Comparison of ENCODE assay signal across 16 cellular contexts in the genomic region with DNA sequence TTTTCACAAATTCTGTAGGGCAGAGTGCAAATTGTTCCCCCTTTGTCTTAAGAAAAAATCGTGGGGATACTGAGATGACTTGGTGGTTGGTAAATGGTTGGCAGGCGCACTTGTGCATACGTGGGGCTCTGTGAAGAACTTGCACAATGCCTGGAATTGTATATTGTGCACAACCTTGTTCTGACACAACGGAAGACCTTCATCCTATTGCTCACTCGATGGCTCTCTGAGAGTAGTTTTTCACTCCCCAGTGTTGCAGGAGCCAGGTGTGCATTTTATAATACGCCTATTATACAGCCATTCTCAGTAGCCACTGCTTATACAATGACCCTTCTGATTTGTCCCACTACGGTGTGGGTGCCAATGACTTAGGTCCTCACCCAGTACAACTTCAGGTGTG.
DNase-seq lines count a peak whose midpoint lies in the region; ATAC-seq and TF ChIP-seq lines count a peak whose summit lies in the region.
"Had no signal": no experiment of that assay in that cellular context is flagged by ENCODE, and none has a peak within 500 bp of the region (broad histone marks: within the 10 kb centered on the region; RNA-seq: fewer than 3 reads in every experiment).

No MANE protein-coding gene starts in this region.

- ATAC-seq in upper lobe of left lung (ENCODE audit: low FRiP score in 2 of 2), result peak; percentile 25 to 36
- ATAC-seq in activated CD4-positive, CD25-positive, alpha-beta regulatory T cell treated with anti-CD3 and anti-CD28 coated beads, Interleukin-2, amount 50 U/mL, for 24 hours, result no peak
- ATAC-seq: activated T-helper 17 cell treated with anti-CD3 and anti-CD28 coated beads, Interleukin-2, amount 50 U/mL, for 72 hours had no signal

- peak overlapping the region; percentile 32 to 82 (median 64) for H3K27ac ChIP-seq in upper lobe of left lung

- no peaks in the 10 kb centered on the region for H3K36me3 ChIP-seq in upper lobe of left lung

- peak; percentile 50 for DNase-seq in NCI-H146 (lab: John Stamatoyannopoulos, UW)
- DNase-seq in epithelial cell of esophagus (ENCODE audit: low read depth), result peak; percentile 10
- DNase-seq in mesothelial cell of epicardium (ENCODE audit: low spot score in 2 of 2, unreplicated experiment in 2 of 2), result no peak
- DNase-seq in upper lobe of left lung, result no peak
- no peak for DNase-seq in NCI-H2029 treated with DMSO at 0.1 percent for 48 hours (lab: John Stamatoyannopoulos, UW)
- no peak for DNase-seq in activated T-cell treated with anti-CD3 and anti-CD28 coated beads, Interleukin-2, amount 50 U/mL, for 1 hour
- DNase-seq: activated CD4-positive, alpha-beta T cell treated with anti-CD3 and anti-CD28 coated beads, Interleukin-2, amount 50 U/mL, for 48 hours; CD4-positive, CD25-positive, alpha-beta regulatory T cell; cortex of kidney; GDM1; Kasumi-1; NCI-H1694 treated with DMSO at 0.1 percent for 48 hours; RPMI8226; T-helper 2 cell had no signal

- peaks cover 36% of the 10 kb centered on the region for H3K4me1 Mint-ChIP-seq in mesothelial cell of epicardium
- H3K4me1 Mint-ChIP-seq: activated T-helper 17 cell treated with anti-CD3 and anti-CD28 coated beads, Interleukin-2, amount 50 U/mL, for 72 hours; CD4-positive, CD25-positive, alpha-beta regulatory T cell had no signal

- 65 to 75% methylated on average over 7 of the region's 7 CpGs for WGBS in upper lobe of left lung, 2 donors

- H3K9me3 Mint-ChIP-seq in mesothelial cell of epicardium, result peaks cover 5% of the 10 kb centered on the region

- peaks cover 0 to 8% (median 2%) of the 10 kb centered on the region in 4 donors for H3K4me1 ChIP-seq in upper lobe of left lung

- no peaks in the 10 kb centered on the region for H3K27me3 Mint-ChIP-seq in mesothelial cell of epicardium (ENCODE audit: low read depth)
- H3K27me3 Mint-ChIP-seq: activated T-helper 17 cell treated with anti-CD3 and anti-CD28 coated beads, Interleukin-2, amount 50 U/mL, for 72 hours; CD4-positive, CD25-positive, alpha-beta regulatory T cell had no signal

- no peak overlapping the region for H3K4me3 ChIP-seq in epithelial cell of esophagus (ENCODE audit: low read length)
- H3K4me3 ChIP-seq in upper lobe of left lung, result peak overlapping the region in 3 of 4 donors; percentile 1 to 17 (median 15)

- peak overlapping the region; percentile 90 for H3K27ac Mint-ChIP-seq in mesothelial cell of epicardium
- H3K27ac Mint-ChIP-seq: activated T-helper 17 cell treated with anti-CD3 and anti-CD28 coated beads, Interleukin-2, amount 50 U/mL, for 72 hours; CD4-positive, CD25-positive, alpha-beta regulatory T cell had no signal

- no peak overlapping the region for H3K4me3 Mint-ChIP-seq in mesothelial cell of epicardium
- H3K4me3 Mint-ChIP-seq: activated T-helper 17 cell treated with anti-CD3 and anti-CD28 coated beads, Interleukin-2, amount 50 U/mL, for 72 hours; CD4-positive, CD25-positive, alpha-beta regulatory T cell had no signal

- no peaks in the 10 kb centered on the region for H3K27me3 ChIP-seq in upper lobe of left lung

- H3K9me3 ChIP-seq in upper lobe of left lung, result no peaks in the 10 kb centered on the region

- TF ChIP-seq CTCF in epithelial cell of esophagus (IDR thresholded peaks at IDR 0.05; ENCODE audit: insufficient read depth, low read depth, low read length, missing control alignments) (no peak), mesothelial cell of epicardium (IDR thresholded peaks at IDR 0.05; ENCODE audit: unreplicated experiment) (no peak), upper lobe of left lung (IDR thresholded peaks at IDR 0.05) (no peak)

- TF ChIP-seq POLR2A in upper lobe of left lung (IDR thresholded peaks at IDR 0.05), result no peak

- H3K36me3 Mint-ChIP-seq in mesothelial cell of epicardium, result peaks cover 3% of the 10 kb centered on the region
- H3K36me3 Mint-ChIP-seq: CD4-positive, CD25-positive, alpha-beta regulatory T cell had no signal

- no peak for TF ChIP-seq EP300 in upper lobe of left lung (IDR thresholded peaks at IDR 0.05)

Comparison
In these comparisons a context has a peak if more than half of its experiments do, and no peak if none do; other contexts are left out.
1. DNase-seq: peak in NCI-H146 (single experiment) and epithelial cell of esophagus (single experiment); none in mesothelial cell of epicardium (0 of 2), upper lobe of left lung (0 of 2), NCI-H2029 treated with DMSO at 0.1 percent for 48 hours (single experiment) and activated T-cell treated with anti-CD3 and anti-CD28 coated beads, Interleukin-2, amount 50 U/mL, for 1 hour (single experiment).
2. ATAC-seq: peak in upper lobe of left lung (2 of 2); none in activated CD4-positive, CD25-positive, alpha-beta regulatory T cell treated with anti-CD3 and anti-CD28 coated beads, Interleukin-2, amount 50 U/mL, for 24 hours (0 of 2).